19 cellular contexts compared by ENCODE assay signal in genomic region chr22:49867303-49868250, GRCh38. TPM values are rescaled to one million over a fixed set of nuclear protein-coding genes. Genes with fewer than 3 reads are reported as not detected.
DNase-seq lines count a peak whose midpoint lies in the region; ATAC-seq, FAIRE-seq and TF ChIP-seq lines count a peak whose summit lies in the region.
"Had no signal": no experiment of that assay in that cellular context is flagged by ENCODE, and none has a peak within 500 bp of the region (broad histone marks: within the 10 kb centered on the region; RNA-seq: fewer than 3 reads in every experiment).

No MANE protein-coding gene starts in this region.

- peak overlapping the region; percentile 57 for H3K4me2 ChIP-seq in HepG2 (ENCODE audit: low read depth, low read length)

- H3K79me2 ChIP-seq in HepG2 (ENCODE audit: insufficient read depth, low read length) = peaks cover 80% of the 10 kb centered on the region

- H3K4me3 ChIP-seq in HepG2 (replicated peaks in 1 of 3; ENCODE audit: insufficient read depth in 1 of 3, low read depth in 2 of 3, low read length in 3 of 3) = peak overlapping the region in 1 of 3 experiments; percentile 30; a peak in 2 of 6 replicates
- H3K4me3 ChIP-seq in thymus (ENCODE audit: low read length) = no peak overlapping the region
- H3K4me3 ChIP-seq: body of pancreas, esophagus squamous epithelium had no signal

- no peak; the same call in 1 of the 2 replicates for TF ChIP-seq CTCF in HepG2 (CRISPR knock-in tag; IDR thresholded peaks at IDR 0.05)

- peak overlapping the region; percentile 79 for H3K27ac ChIP-seq in HepG2 (ENCODE audit: extremely low read length, insufficient read depth, low read length)
- H3K27ac ChIP-seq in thymus (ENCODE audit: low read depth) = peak overlapping the region; percentile 78
- H3K27ac ChIP-seq: body of pancreas had no signal

- peak in 1 of 2 donors; percentile 47 for ATAC-seq in activated T-cell treated with anti-CD3 and anti-CD28 coated beads, Interleukin-2, amount 50 U/mL, for 72 hours (replicated peaks in 1 of 2)
- ATAC-seq in HepG2 = peak; percentile 89
- ATAC-seq: activated CD4-positive, CD25-positive, alpha-beta regulatory T cell treated with anti-CD3 and anti-CD28 coated beads, Interleukin-2, amount 50 U/mL, for 24 hours; body of pancreas; stimulated activated memory B cell treated with anti-CD40 and anti-IgM and Interleukin-4, amounts not matched to agents 10 μg/mL and 1 μg/mL and 100 μg/mL, for 72 hours had no signal

- H3K9me3 ChIP-seq in HepG2 (ENCODE audit: low read length) (peaks cover 14% of the 10 kb centered on the region), thymus (ENCODE audit: control insufficient read depth) (peaks cover 8% of the 10 kb centered on the region)
- H3K9me3 ChIP-seq: body of pancreas had no signal

- 33% methylated on average over 17 of the region's 18 CpGs for WGBS in HepG2 (ENCODE audit: low lambda C conversion rate)
- 73% methylated on average over 18 of the region's 18 CpGs for WGBS in thymus

- no TSS peak for BruUV-seq in HepG2 (replicated peaks; lab: Mats Ljungman, UMichigan)

- no peak for DNase-seq in activated naive CD4-positive, alpha-beta T cell treated with anti-CD3 and anti-CD28 coated beads, Interleukin-2, amount 10 ng/mL, durations not matched to agents 7 days and 5 days
- DNase-seq in activated naive CD4-positive, alpha-beta T cell treated with Interleukin-2 at 50 U/mL for 16 hours = no peak
- DNase-seq in activated T-cell treated with anti-CD3 and anti-CD28 coated beads, Interleukin-2, amount 50 U/mL, for 72 hours = no peak
- DNase-seq in HepG2 (ENCODE audit: low spot score) = peak; percentile 66
- DNase-seq in SIG-M5 (lab: John Stamatoyannopoulos, UW) = no peak
- DNase-seq in NCI-H187 treated with DMSO at 0.1 percent for 48 hours (lab: John Stamatoyannopoulos, UW) = no peak
- no peak for DNase-seq in HuH-7 (ENCODE audit: low spot score)
- DNase-seq: body of pancreas; esophagus squamous epithelium; GDM1; HFFc6; NCI-H1048; NK-92 treated with Interleukin-12 subunit alpha and Interleukin-12 subunit beta, amount 100 ng/mL, for 24 hours had no signal

- POLR2A ChIA-PET in HepG2 (lab: Yijun Ruan, JAX) = interaction anchor here (1.8 kb wide), 1 partner anchor 15 kb away, joined by 6 read pairs; no protein-coding TSS in a partner anchor

- no peak for TF ChIP-seq RAD21 in HepG2 (CRISPR knock-in tag; IDR thresholded peaks at IDR 0.05)

- in situ Hi-C loops in HepG2 (cut with HindIII; ENCODE audit: extremely low pct_ligation_motif_present, low pct_unique_long_range_greater_than_20kb) = no loop called here

- peak overlapping the region; percentile 69 for H3K27ac Mint-ChIP-seq in activated naive CD4-positive, alpha-beta T cell treated with anti-CD3 and anti-CD28 coated beads, Interleukin-2, amount 10 ng/mL, durations not matched to agents 7 days and 5 days
- peak overlapping the region; percentile 44 for H3K27ac Mint-ChIP-seq in activated T-cell treated with anti-CD3 and anti-CD28 coated beads, Interleukin-2, amount 50 U/mL, for 72 hours
- H3K27ac Mint-ChIP-seq: HFFc6; mesothelial cell of epicardium; stimulated activated memory B cell treated with anti-CD40 and anti-IgM and Interleukin-4, amounts not matched to agents 10 μg/mL and 1 μg/mL and 100 μg/mL, for 72 hours had no signal

- H3K9ac ChIP-seq in HepG2 (ENCODE audit: insufficient read depth, low read depth, low read length) = peak overlapping the region; percentile 41

- H3K4me1 ChIP-seq in HepG2 (ENCODE audit: insufficient read depth, low read length) (peaks cover 40% of the 10 kb centered on the region), thymus (ENCODE audit: control insufficient read depth, insufficient read depth, low read length) (peaks cover 29% of the 10 kb centered on the region)
- H3K4me1 ChIP-seq: body of pancreas, esophagus squamous epithelium had no signal

- CTCF ChIA-PET in activated naive CD4-positive, alpha-beta T cell treated with anti-CD3 and anti-CD28 coated beads, Interleukin-2, amount 10 ng/mL, durations not matched to agents 7 days and 5 days (lab: Charles Lee) = interaction anchor here (1.0 kb wide), 1 partner anchor 101 kb away, joined by 4 read pairs; no protein-coding TSS in a partner anchor
- CTCF ChIA-PET in HepG2 (lab: Yijun Ruan, JAX; ENCODE audit: low intra/inter-chr PET ratio, low total read pairs) = no interaction called here

- H4K20me1 ChIP-seq in HepG2 (ENCODE audit: insufficient read depth, low read length) = peaks cover 5% of the 10 kb centered on the region; the same call in 1 of the 2 replicates

- H3K27me3 Mint-ChIP-seq in activated naive CD4-positive, alpha-beta T cell treated with anti-CD3 and anti-CD28 coated beads, Interleukin-2, amount 10 ng/mL, durations not matched to agents 7 days and 5 days = no peaks in the 10 kb centered on the region
- H3K27me3 Mint-ChIP-seq in activated T-cell treated with anti-CD3 and anti-CD28 coated beads, Interleukin-2, amount 50 U/mL, for 72 hours (ENCODE audit: low read depth) = no peaks in the 10 kb centered on the region
- H3K27me3 Mint-ChIP-seq: IgD-negative memory B cell; stimulated activated memory B cell treated with anti-CD40 and anti-IgM and Interleukin-4, amounts not matched to agents 10 μg/mL and 1 μg/mL and 100 μg/mL, for 72 hours had no signal

- H3K9me3 Mint-ChIP-seq in activated naive CD4-positive, alpha-beta T cell treated with anti-CD3 and anti-CD28 coated beads, Interleukin-2, amount 10 ng/mL, durations not matched to agents 7 days and 5 days = peaks cover 45% of the 10 kb centered on the region
- H3K9me3 Mint-ChIP-seq in activated T-cell treated with anti-CD3 and anti-CD28 coated beads, Interleukin-2, amount 50 U/mL, for 72 hours = peaks cover 11 to 13% of the 10 kb centered on the region in 2 donors

- H2AFZ ChIP-seq in HepG2 (ENCODE audit: low read length) = no peak overlapping the region

- intact Hi-C loops in HepG2 (cut with micrococcal nuclease; ENCODE audit: unreplicated experiment) = no loop called here

- no peak overlapping the region for H3K4me3 Mint-ChIP-seq in activated naive CD4-positive, alpha-beta T cell treated with anti-CD3 and anti-CD28 coated beads, Interleukin-2, amount 10 ng/mL, durations not matched to agents 7 days and 5 days
- peak overlapping the region in 1 of 2 donors; percentile 60 for H3K4me3 Mint-ChIP-seq in activated T-cell treated with anti-CD3 and anti-CD28 coated beads, Interleukin-2, amount 50 U/mL, for 72 hours
- H3K4me3 Mint-ChIP-seq: HFFc6; mesothelial cell of epicardium; stimulated activated memory B cell treated with anti-CD40 and anti-IgM and Interleukin-4, amounts not matched to agents 10 μg/mL and 1 μg/mL and 100 μg/mL, for 72 hours had no signal

- H3K36me3 Mint-ChIP-seq in activated naive CD4-positive, alpha-beta T cell treated with anti-CD3 and anti-CD28 coated beads, Interleukin-2, amount 10 ng/mL, durations not matched to agents 7 days and 5 days = peaks cover 58% of the 10 kb centered on the region
- peaks cover 29 to 54% of the 10 kb centered on the region in 2 donors for H3K36me3 Mint-ChIP-seq in activated T-cell treated with anti-CD3 and anti-CD28 coated beads, Interleukin-2, amount 50 U/mL, for 72 hours (ENCODE audit: insufficient read depth in 2 of 2)

- peak; percentile 78 for FAIRE-seq in HepG2 (lab: Jason Lieb, UNC)
- FAIRE-seq: islet of Langerhans had no signal

- peaks cover 68% of the 10 kb centered on the region for H3K4me1 Mint-ChIP-seq in activated naive CD4-positive, alpha-beta T cell treated with anti-CD3 and anti-CD28 coated beads, Interleukin-2, amount 10 ng/mL, durations not matched to agents 7 days and 5 days
- H3K4me1 Mint-ChIP-seq in activated T-cell treated with anti-CD3 and anti-CD28 coated beads, Interleukin-2, amount 50 U/mL, for 72 hours (ENCODE audit: low read depth) = peaks cover 66% of the 10 kb centered on the region
- H3K4me1 Mint-ChIP-seq: mesothelial cell of epicardium had no signal

- no peak for TF ChIP-seq POLR2A in HepG2 (IDR thresholded peaks at IDR 0.05; ENCODE audit: insufficient read depth in 1 of 2, low read depth in 2 of 2, low read length in 2 of 2)

- H3K27me3 ChIP-seq in HepG2 (ENCODE audit: control insufficient read depth in 1 of 2, insufficient read depth in 2 of 2, low read length in 2 of 2) (no peaks in the 10 kb centered on the region), thymus (ENCODE audit: control insufficient read depth, insufficient read depth) (no peaks in the 10 kb centered on the region)
- H3K27me3 ChIP-seq: body of pancreas, esophagus squamous epithelium had no signal

- H3K36me3 ChIP-seq in HepG2 (replicated peaks in 1 of 2; ENCODE audit: control insufficient read depth in 1 of 2, insufficient read depth in 2 of 2, low read length in 2 of 2) (no peaks in the 10 kb centered on the region; a peak in 1 of 5 replicates), thymus (ENCODE audit: control insufficient read depth, insufficient read depth) (peaks cover 19% of the 10 kb centered on the region)

- no peak for TF ChIP-seq EP300 in HepG2 (IDR thresholded peaks at IDR 0.05; ENCODE audit: low read depth in 2 of 2, low read length in 2 of 2)
- TF ChIP-seq EP300 in HepG2 (CRISPR knock-in tag; IDR thresholded peaks at IDR 0.05; ENCODE audit: borderline replicate concordance) = no peak

RNA-seq across cellular contexts. Expression of gene ZBED4, which starts 13.9 kb away (rescaled TPM):
- 10 to 100 TPM; 22.3 to 23.6 TPM for total RNA-seq in activated T-cell treated with anti-CD3 and anti-CD28 coated beads, Interleukin-2, amount 50 U/mL, for 72 hours
- total RNA-seq in HepG2 (2016; rRNA removed; fragmentation: Illumina TruSeq; extraction: Trizol) = 9.6 and 11.9 TPM in 2 replicates
- 0.91 and 1.3 TPM in 2 replicates for total RNA-seq in HepG2 (2016; cell fraction: cytosol; rRNA removed; fragmentation: Illumina TruSeq; extraction: Trizol; ENCODE audit: low read depth)
- 9.6 and 9.7 TPM in 2 replicates for total RNA-seq in HepG2 (2016; cell fraction: insoluble cytoplasmic fraction; rRNA removed; fragmentation: Illumina TruSeq; extraction: Trizol)
- 5.5 TPM in 2 replicates for total RNA-seq in HepG2 (2016; cell fraction: membrane; rRNA removed; fragmentation: Illumina TruSeq; extraction: Trizol)
- 8.0 and 9.8 TPM in 2 replicates for total RNA-seq in HepG2 (2016; cell fraction: nucleus; rRNA removed; fragmentation: Illumina TruSeq; extraction: Trizol)
- polyA plus RNA-seq in HepG2 (2011; rRNA removed) (5.4 and 6.0 TPM in 2 replicates), thymus (6.4 TPM)
- polyA plus RNA-seq in HepG2 (2011; cell fraction: cytosol; rRNA removed) = 4.8 and 5.6 TPM in 2 replicates
- polyA plus RNA-seq in HepG2 (2011; cell fraction: nucleus; rRNA removed) = 9.9 and 11.1 TPM in 2 replicates
- 9.9 and 11.2 TPM in 2 replicates for polyA plus RNA-seq in HepG2 (2012)
- polyA plus RNA-seq in HepG2 (2016; cell fraction: cytosol; fragmentation: Illumina TruSeq; extraction: Trizol; ENCODE audit: low read depth) = 0.43 and 0.49 TPM in 2 replicates
- polyA plus RNA-seq in HepG2 (2016; cell fraction: insoluble cytoplasmic fraction; fragmentation: Illumina TruSeq; extraction: Trizol; ENCODE audit: low read depth) = 9.0 and 10.5 TPM in 2 replicates
- 2.4 and 2.7 TPM in 2 replicates for polyA plus RNA-seq in HepG2 (2016; cell fraction: membrane; fragmentation: Illumina TruSeq; extraction: Trizol; ENCODE audit: low read depth)
- 13.2 and 13.5 TPM in 2 replicates for polyA plus RNA-seq in HepG2 (2016; cell fraction: nucleus; fragmentation: Illumina TruSeq; extraction: Trizol; ENCODE audit: insufficient read depth, low read depth)
- polyA minus RNA-seq in HepG2 (2011; rRNA and poly(A)+ RNA removed; ENCODE audit: low replicate concordance) = 7.8 and 12.8 TPM in 2 replicates
- 8.8 and 10.3 TPM in 2 replicates for polyA minus RNA-seq in HepG2 (2011; cell fraction: cytosol; rRNA and poly(A)+ RNA removed)
- polyA minus RNA-seq in HepG2 (2011; cell fraction: nucleus; rRNA and poly(A)+ RNA removed) = 12.1 and 13.2 TPM in 2 replicates

RNA-seq across cellular contexts. Expression of gene BRD1, which starts 39.9 kb away (rescaled TPM):
- 10 to 100 TPM; 42.3 to 43.4 TPM for total RNA-seq in activated T-cell treated with anti-CD3 and anti-CD28 coated beads, Interleukin-2, amount 50 U/mL, for 72 hours
- 6.6 and 12.0 TPM in 2 replicates for total RNA-seq in HepG2 (2016; rRNA removed; fragmentation: Illumina TruSeq; extraction: Trizol)
- total RNA-seq in HepG2 (2016; cell fraction: cytosol; rRNA removed; fragmentation: Illumina TruSeq; extraction: Trizol; ENCODE audit: low read depth) = 6.1 and 7.5 TPM in 2 replicates
- total RNA-seq in HepG2 (2016; cell fraction: insoluble cytoplasmic fraction; rRNA removed; fragmentation: Illumina TruSeq; extraction: Trizol) = 6.3 and 13.3 TPM in 2 replicates
- 6.7 and 8.2 TPM in 2 replicates for total RNA-seq in HepG2 (2016; cell fraction: membrane; rRNA removed; fragmentation: Illumina TruSeq; extraction: Trizol)
- total RNA-seq in HepG2 (2016; cell fraction: nucleus; rRNA removed; fragmentation: Illumina TruSeq; extraction: Trizol) = 14.2 and 15.7 TPM in 2 replicates
- polyA plus RNA-seq in HepG2 (2011; rRNA removed) (5.1 and 6.4 TPM in 2 replicates), thymus (43.6 TPM)
- polyA plus RNA-seq in HepG2 (2011; cell fraction: cytosol; rRNA removed) = 3.8 and 3.9 TPM in 2 replicates
- polyA plus RNA-seq in HepG2 (2011; cell fraction: nucleus; rRNA removed) = 29.0 and 31.0 TPM in 2 replicates
- polyA plus RNA-seq in HepG2 (2012) = 14.8 and 16.2 TPM in 2 replicates
- 0.67 and 0.95 TPM in 2 replicates for polyA plus RNA-seq in HepG2 (2016; cell fraction: cytosol; fragmentation: Illumina TruSeq; extraction: Trizol; ENCODE audit: low read depth)
- polyA plus RNA-seq in HepG2 (2016; cell fraction: insoluble cytoplasmic fraction; fragmentation: Illumina TruSeq; extraction: Trizol; ENCODE audit: low read depth) = 8.8 and 10.0 TPM in 2 replicates
- 2.6 and 3.2 TPM in 2 replicates for polyA plus RNA-seq in HepG2 (2016; cell fraction: membrane; fragmentation: Illumina TruSeq; extraction: Trizol; ENCODE audit: low read depth)
- polyA plus RNA-seq in HepG2 (2016; cell fraction: nucleus; fragmentation: Illumina TruSeq; extraction: Trizol; ENCODE audit: insufficient read depth, low read depth) = 28.8 and 30.8 TPM in 2 replicates
- polyA minus RNA-seq in HepG2 (2011; rRNA and poly(A)+ RNA removed; ENCODE audit: low replicate concordance) = 4.2 and 8.4 TPM in 2 replicates
- polyA minus RNA-seq in HepG2 (2011; cell fraction: cytosol; rRNA and poly(A)+ RNA removed) = 7.6 and 8.3 TPM in 2 replicates
- 29.1 and 32.0 TPM in 2 replicates for polyA minus RNA-seq in HepG2 (2011; cell fraction: nucleus; rRNA and poly(A)+ RNA removed)

RNA-seq across cellular contexts. Expression of gene ALG12, which starts 50.7 kb away (rescaled TPM):
- total RNA-seq in activated T-cell treated with anti-CD3 and anti-CD28 coated beads, Interleukin-2, amount 50 U/mL, for 72 hours = 10 to 100 TPM; 11.7 to 13.6 TPM
- total RNA-seq in HepG2 (2016; rRNA removed; fragmentation: Illumina TruSeq; extraction: Trizol) = 6.6 and 15.8 TPM in 2 replicates
- 1.5 and 3.0 TPM in 2 replicates for total RNA-seq in HepG2 (2016; cell fraction: cytosol; rRNA removed; fragmentation: Illumina TruSeq; extraction: Trizol; ENCODE audit: low read depth)
- total RNA-seq in HepG2 (2016; cell fraction: insoluble cytoplasmic fraction; rRNA removed; fragmentation: Illumina TruSeq; extraction: Trizol) = 6.8 and 15.6 TPM in 2 replicates
- total RNA-seq in HepG2 (2016; cell fraction: membrane; rRNA removed; fragmentation: Illumina TruSeq; extraction: Trizol) = 6.4 and 10.5 TPM in 2 replicates
- 10.6 and 14.2 TPM in 2 replicates for total RNA-seq in HepG2 (2016; cell fraction: nucleus; rRNA removed; fragmentation: Illumina TruSeq; extraction: Trizol)
- polyA plus RNA-seq in HepG2 (2011; rRNA removed) (7.8 and 9.5 TPM in 2 replicates), thymus (9.1 TPM)
- polyA plus RNA-seq in HepG2 (2011; cell fraction: cytosol; rRNA removed) = 5.9 and 6.1 TPM in 2 replicates
- polyA plus RNA-seq in HepG2 (2011; cell fraction: nucleus; rRNA removed) = 25.1 and 26.7 TPM in 2 replicates
- 9.4 and 10.0 TPM in 2 replicates for polyA plus RNA-seq in HepG2 (2012)
- 2.9 and 3.3 TPM in 2 replicates for polyA plus RNA-seq in HepG2 (2016; cell fraction: cytosol; fragmentation: Illumina TruSeq; extraction: Trizol; ENCODE audit: low read depth)
- polyA plus RNA-seq in HepG2 (2016; cell fraction: insoluble cytoplasmic fraction; fragmentation: Illumina TruSeq; extraction: Trizol; ENCODE audit: low read depth) = 6.1 and 6.8 TPM in 2 replicates
- 5.6 and 6.9 TPM in 2 replicates for polyA plus RNA-seq in HepG2 (2016; cell fraction: membrane; fragmentation: Illumina TruSeq; extraction: Trizol; ENCODE audit: low read depth)
- polyA plus RNA-seq in HepG2 (2016; cell fraction: nucleus; fragmentation: Illumina TruSeq; extraction: Trizol; ENCODE audit: insufficient read depth, low read depth) = 26.3 and 30.4 TPM in 2 replicates
- polyA minus RNA-seq in HepG2 (2011; rRNA and poly(A)+ RNA removed; ENCODE audit: low replicate concordance) = 5.8 and 12.8 TPM in 2 replicates
- polyA minus RNA-seq in HepG2 (2011; cell fraction: cytosol; rRNA and poly(A)+ RNA removed) = 5.7 and 7.1 TPM in 2 replicates
- 3.4 and 4.5 TPM in 2 replicates for polyA minus RNA-seq in HepG2 (2011; cell fraction: nucleus; rRNA and poly(A)+ RNA removed)

RNA-seq across cellular contexts. Expression of gene CRELD2, which starts 50.9 kb away (rescaled TPM):
- total RNA-seq in activated T-cell treated with anti-CD3 and anti-CD28 coated beads, Interleukin-2, amount 50 U/mL, for 72 hours = 10 to 100 TPM; 24.4 to 33.2 TPM
- 19.6 and 44.7 TPM in 2 replicates for total RNA-seq in HepG2 (2016; rRNA removed; fragmentation: Illumina TruSeq; extraction: Trizol)
- total RNA-seq in HepG2 (2016; cell fraction: cytosol; rRNA removed; fragmentation: Illumina TruSeq; extraction: Trizol; ENCODE audit: low read depth) = 22.4 and 24.2 TPM in 2 replicates
- 18.8 and 46.8 TPM in 2 replicates for total RNA-seq in HepG2 (2016; cell fraction: insoluble cytoplasmic fraction; rRNA removed; fragmentation: Illumina TruSeq; extraction: Trizol)
- 27.6 and 29.9 TPM in 2 replicates for total RNA-seq in HepG2 (2016; cell fraction: membrane; rRNA removed; fragmentation: Illumina TruSeq; extraction: Trizol)
- 35.5 and 40.6 TPM in 2 replicates for total RNA-seq in HepG2 (2016; cell fraction: nucleus; rRNA removed; fragmentation: Illumina TruSeq; extraction: Trizol)
- 17.2 and 20.2 TPM in 2 replicates for polyA plus RNA-seq in HepG2 (2011; rRNA removed)
- polyA plus RNA-seq in HepG2 (2011; cell fraction: cytosol; rRNA removed) = 16.7 and 25.6 TPM in 2 replicates
- polyA plus RNA-seq in HepG2 (2011; cell fraction: nucleus; rRNA removed) = 44.2 and 48.8 TPM in 2 replicates
- polyA plus RNA-seq in HepG2 (2012) = 9.4 and 10.2 TPM in 2 replicates
- polyA plus RNA-seq in HepG2 (2016; cell fraction: cytosol; fragmentation: Illumina TruSeq; extraction: Trizol; ENCODE audit: low read depth) = 25.8 and 29.9 TPM in 2 replicates
- 22.7 and 25.1 TPM in 2 replicates for polyA plus RNA-seq in HepG2 (2016; cell fraction: insoluble cytoplasmic fraction; fragmentation: Illumina TruSeq; extraction: Trizol; ENCODE audit: low read depth)
- polyA plus RNA-seq in HepG2 (2016; cell fraction: membrane; fragmentation: Illumina TruSeq; extraction: Trizol; ENCODE audit: low read depth) = 26.9 and 27.0 TPM in 2 replicates
- 89.1 and 100 TPM in 2 replicates for polyA plus RNA-seq in HepG2 (2016; cell fraction: nucleus; fragmentation: Illumina TruSeq; extraction: Trizol; ENCODE audit: insufficient read depth, low read depth)
- polyA minus RNA-seq in HepG2 (2011; rRNA and poly(A)+ RNA removed; ENCODE audit: low replicate concordance) = 6.9 and 14.7 TPM in 2 replicates
- 4.4 and 5.2 TPM in 2 replicates for polyA minus RNA-seq in HepG2 (2011; cell fraction: cytosol; rRNA and poly(A)+ RNA removed)
- 4.5 and 4.7 TPM in 2 replicates for polyA minus RNA-seq in HepG2 (2011; cell fraction: nucleus; rRNA and poly(A)+ RNA removed)
- 24.3 TPM for polyA plus RNA-seq in thymus
